Comparison of ENCODE assay signal across 12 cellular contexts in the genomic region with DNA sequence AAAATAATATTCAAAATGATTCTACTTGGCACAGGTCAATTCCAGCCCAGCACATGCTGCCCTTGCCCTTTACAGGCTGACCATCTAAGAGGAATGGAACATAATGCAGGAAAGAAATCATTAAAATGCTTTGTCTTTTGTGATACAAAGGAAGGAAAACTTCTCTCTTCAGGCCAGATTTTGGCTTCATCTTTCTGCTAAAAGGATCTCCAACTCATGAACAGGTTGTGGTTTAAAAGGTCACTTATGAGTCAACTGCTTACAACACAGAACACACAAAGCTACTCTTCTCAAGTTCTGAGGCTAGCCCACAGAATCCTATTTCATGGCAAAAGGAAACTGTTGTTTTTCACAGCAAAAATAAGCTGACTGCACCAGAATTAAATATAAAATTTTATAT.
DNase-seq lines count a peak whose midpoint lies in the region; ATAC-seq, FAIRE-seq and TF ChIP-seq lines count a peak whose summit lies in the region.
"Had no signal": no experiment of that assay in that cellular context is flagged by ENCODE, and none has a peak within 500 bp of the region (broad histone marks: within the 10 kb centered on the region; RNA-seq: fewer than 3 reads in every experiment).

No MANE protein-coding gene starts in this region.

- H3K9me3 ChIP-seq in SK-N-SH (no peaks in the 10 kb centered on the region), K562 (replicated peaks; ENCODE audit: control insufficient read depth, insufficient read depth, low read depth, low read length) (no peaks in the 10 kb centered on the region)
- no peaks in the 10 kb centered on the region for H3K9me3 ChIP-seq in CD4-positive, alpha-beta memory T cell (ENCODE audit: control insufficient read depth in 1 of 2, low read length in 2 of 2)

- ATAC-seq in SK-N-SH treated with all-trans-retinoic acid at 6 μM for 48 hours (no peak), HG03469 (IDR thresholded peaks at IDR 0.05; ENCODE audit: unreplicated experiment) (peak; percentile 85), K562 (no peak)
- ATAC-seq in stimulated activated naive B cell treated with anti-CD40 and anti-IgM and Interleukin-4, amounts not matched to agents 10 μg/mL and 1 μg/mL and 100 μg/mL, for 72 hours (replicated peaks): peak; percentile 56 to 64
- ATAC-seq: activated T-cell treated with anti-CD3 and anti-CD28 coated beads, Interleukin-2, amount 50 U/mL, for 4 hours had no signal

- H4K20me1 ChIP-seq in SK-N-SH (ENCODE audit: insufficient read depth): no peaks in the 10 kb centered on the region
- no peaks in the 10 kb centered on the region for H4K20me1 ChIP-seq in K562 (replicated peaks; ENCODE audit: control insufficient read depth, insufficient read depth, low read length)

- no peaks in the 10 kb centered on the region for H3K27me3 ChIP-seq in SK-N-SH (ENCODE audit: insufficient read depth)
- no peaks in the 10 kb centered on the region; a peak in 1 of 5 replicates for H3K27me3 ChIP-seq in K562 (ENCODE audit: control insufficient read depth in 2 of 2, insufficient read depth in 2 of 2, low read length in 2 of 2)
- H3K27me3 ChIP-seq in CD4-positive, alpha-beta memory T cell (ENCODE audit: insufficient read depth, low read length): no peaks in the 10 kb centered on the region

- H3K9me2 ChIP-seq in SK-N-SH: no peaks in the 10 kb centered on the region

- TF ChIP-seq CTCF in SK-N-SH (IDR thresholded peaks at IDR 0.05) (no peak), K562 (IDR thresholded peaks at IDR 0.05 in 2 of 3, conservative IDR thresholded peaks at IDR 0.05 in 1 of 3; ENCODE audit: insufficient read depth in 2 of 3, low read depth in 1 of 3, low read length in 3 of 3) (no peak)

- no TSS peak for BruUV-seq in K562 (replicated peaks; lab: Mats Ljungman, UMichigan)

- H3K4me2 ChIP-seq in SK-N-SH: no peak overlapping the region
- H3K4me2 ChIP-seq in K562 (ENCODE audit: insufficient read depth, low read length): no peak overlapping the region

- H3K4me3 ChIP-seq in SK-N-SH (ENCODE audit: low read depth in 2 of 2, low read length in 1 of 2) (no peak overlapping the region), K562 (no peak overlapping the region)
- H3K4me3 ChIP-seq in CD4-positive, alpha-beta memory T cell (ENCODE audit: low read length in 2 of 2): no peak overlapping the region

- TF ChIP-seq RAD21 in SK-N-SH (IDR thresholded peaks at IDR 0.05; ENCODE audit: low read length): no peak
- no peak for TF ChIP-seq RAD21 in K562 (CRISPR knock-in tag; conservative IDR thresholded peaks at IDR 0.05 in 1 of 2, IDR thresholded peaks at IDR 0.05 in 1 of 2)

- H3K27ac Mint-ChIP-seq in stimulated activated naive B cell treated with anti-CD40 and anti-IgM and Interleukin-4, amounts not matched to agents 10 μg/mL and 1 μg/mL and 100 μg/mL, for 72 hours: no peak overlapping the region
- H3K27ac Mint-ChIP-seq in CD4-positive, alpha-beta memory T cell: no peak overlapping the region

- H3K27me3 Mint-ChIP-seq in stimulated activated naive B cell treated with anti-CD40 and anti-IgM and Interleukin-4, amounts not matched to agents 10 μg/mL and 1 μg/mL and 100 μg/mL, for 72 hours: no peaks in the 10 kb centered on the region
- no peaks in the 10 kb centered on the region for H3K27me3 Mint-ChIP-seq in CD4-positive, alpha-beta memory T cell

- peaks cover 0 to 27% of the 10 kb centered on the region in 2 experiments; a peak in 2 of 4 replicates for H3K4me1 ChIP-seq in SK-N-SH (ENCODE audit: control insufficient read depth in 1 of 2, insufficient read depth in 2 of 2, low read depth in 1 of 2, low read length in 1 of 2)
- no peaks in the 10 kb centered on the region for H3K4me1 ChIP-seq in K562 (replicated peaks in 1 of 2; ENCODE audit: control insufficient read depth in 2 of 2, insufficient read depth in 2 of 2, low read length in 2 of 2)
- H3K4me1 ChIP-seq in CD4-positive, alpha-beta memory T cell (ENCODE audit: insufficient read depth, low read length): no peaks in the 10 kb centered on the region

- no peak for FAIRE-seq in K562 (lab: Jason Lieb, UNC)

- TF ChIP-seq EP300 in SK-N-SH (IDR thresholded peaks at IDR 0.05; ENCODE audit: borderline replicate concordance in 1 of 2, low read depth in 1 of 2, low read length in 1 of 2) (no peak), K562 (IDR thresholded peaks at IDR 0.05; ENCODE audit: low read length) (no peak)

- CTCF ChIA-PET in SK-N-SH (lab: Yijun Ruan, JAX): interaction anchor here (0.9 kb wide), 1 partner anchor 375 kb away, joined by 3 read pairs; no protein-coding TSS in a partner anchor
- CTCF ChIA-PET in K562 (lab: Yijun Ruan, JAX; ENCODE audit: low intra/inter-chr PET ratio): no interaction called here
- CTCF ChIA-PET in CD4-positive, alpha-beta memory T cell (lab: Charles Lee; ENCODE audit: partially characterized antibody): no interaction called here

- no peaks in the 10 kb centered on the region for H3K4me1 Mint-ChIP-seq in stimulated activated naive B cell treated with anti-CD40 and anti-IgM and Interleukin-4, amounts not matched to agents 10 μg/mL and 1 μg/mL and 100 μg/mL, for 72 hours
- no peaks in the 10 kb centered on the region for H3K4me1 Mint-ChIP-seq in CD4-positive, alpha-beta memory T cell

- H3K79me2 ChIP-seq in SK-N-SH (ENCODE audit: insufficient read depth) (no peaks in the 10 kb centered on the region), K562 (ENCODE audit: control insufficient read depth, insufficient read depth, low read length) (no peaks in the 10 kb centered on the region)

- no peak overlapping the region for H3K4me3 Mint-ChIP-seq in stimulated activated naive B cell treated with anti-CD40 and anti-IgM and Interleukin-4, amounts not matched to agents 10 μg/mL and 1 μg/mL and 100 μg/mL, for 72 hours
- no peak overlapping the region for H3K4me3 Mint-ChIP-seq in CD4-positive, alpha-beta memory T cell
- H3K4me3 Mint-ChIP-seq: activated T-cell treated with anti-CD3 and anti-CD28 coated beads, Interleukin-2, amount 50 U/mL, for 4 hours; mesothelial cell of epicardium had no signal

- intact Hi-C loops in K562 (cut with micrococcal nuclease): no loop called here
- intact Hi-C loops in CD4-positive, alpha-beta memory T cell (cut with micrococcal nuclease): no loop called here

- no peaks in the 10 kb centered on the region for H3F3A ChIP-seq in SK-N-SH (replicated peaks; ENCODE audit: insufficient read depth)

- H3K9ac ChIP-seq in SK-N-SH (no peak overlapping the region), K562 (ENCODE audit: insufficient read depth in 1 of 2, low read depth in 2 of 2, low read length in 2 of 2) (no peak overlapping the region)

- H3K27ac ChIP-seq in SK-N-SH (ENCODE audit: low read depth in 2 of 2, low read length in 1 of 2) (no peak overlapping the region), K562 (ENCODE audit: extremely low read depth, low read depth, low read length) (no peak overlapping the region)
- H3K27ac ChIP-seq in CD4-positive, alpha-beta memory T cell (ENCODE audit: low read depth, low read length): no peak overlapping the region

- no peak for TF ChIP-seq POLR2A in K562 (conservative IDR thresholded peaks at IDR 0.05)

- no peaks in the 10 kb centered on the region for H3K9me3 Mint-ChIP-seq in stimulated activated naive B cell treated with anti-CD40 and anti-IgM and Interleukin-4, amounts not matched to agents 10 μg/mL and 1 μg/mL and 100 μg/mL, for 72 hours
- no peaks in the 10 kb centered on the region for H3K9me3 Mint-ChIP-seq in CD4-positive, alpha-beta memory T cell
- H3K9me3 Mint-ChIP-seq: activated T-cell treated with anti-CD3 and anti-CD28 coated beads, Interleukin-2, amount 50 U/mL, for 4 hours; mesothelial cell of epicardium had no signal

- H2AFZ ChIP-seq in SK-N-SH (ENCODE audit: low read depth): no peak overlapping the region
- no peak overlapping the region for H2AFZ ChIP-seq in K562 (ENCODE audit: low read depth, low read length)

- H3K36me3 ChIP-seq in SK-N-SH (replicated peaks in 1 of 2; ENCODE audit: control insufficient read depth in 1 of 2, insufficient read depth in 2 of 2, low read length in 1 of 2) (no peaks in the 10 kb centered on the region), K562 (ENCODE audit: control insufficient read depth, insufficient read depth, low read length) (no peaks in the 10 kb centered on the region)
- no peaks in the 10 kb centered on the region for H3K36me3 ChIP-seq in CD4-positive, alpha-beta memory T cell (ENCODE audit: insufficient read depth, low read length)

- no peaks in the 10 kb centered on the region for H3K9me1 ChIP-seq in K562 (ENCODE audit: control insufficient read depth, insufficient read depth, low read length)

- POLR2A ChIA-PET in SK-N-SH (lab: Yijun Ruan, JAX): no interaction called here
- POLR2A ChIA-PET in K562 (lab: Yijun Ruan, JAX): no interaction called here
- POLR2A ChIA-PET in CD4-positive, alpha-beta memory T cell (lab: Charles Lee; ENCODE audit: partially characterized antibody): no interaction called here

- no peaks in the 10 kb centered on the region for H3K36me3 Mint-ChIP-seq in stimulated activated naive B cell treated with anti-CD40 and anti-IgM and Interleukin-4, amounts not matched to agents 10 μg/mL and 1 μg/mL and 100 μg/mL, for 72 hours
- no peaks in the 10 kb centered on the region for H3K36me3 Mint-ChIP-seq in CD4-positive, alpha-beta memory T cell
- H3K36me3 Mint-ChIP-seq: mesothelial cell of epicardium had no signal

- in situ Hi-C loops in K562 (cut with MboI): no loop called here

- DNase-seq in SK-N-SH: no peak
- DNase-seq in K562 (ENCODE audit: extremely low read depth in 1 of 4, low spot score in 3 of 4): no peak
- no peak for DNase-seq in stimulated activated naive B cell treated with anti-CD40 and anti-IgM and Interleukin-4, amounts not matched to agents 10 μg/mL and 1 μg/mL and 100 μg/mL, for 72 hours
- DNase-seq in CD4-positive, alpha-beta memory T cell: no peak
- DNase-seq in NOMO-1 (lab: John Stamatoyannopoulos, UW; ENCODE audit: unreplicated experiment in 2 of 2): no peak
- DNase-seq in activated gamma-delta T cell (lab: John Stamatoyannopoulos, UW): no peak
- DNase-seq: activated T-cell treated with anti-CD3 and anti-CD28 coated beads, Interleukin-2, amount 50 U/mL, for 4 hours; NCI-H187; stimulated activated CD4-positive, alpha-beta T cell treated with anti-CD3 and anti-CD28 coated beads, Interleukin-12 subunit alpha, Interleukin-12 subunit beta, amount 100 ng/mL, for 4 hours had no signal

TF ChIP-seq in SK-N-SH, 30 proteins besides CTCF, POLR2A, EP300 and RAD21 (continues in another document):
- TF ChIP-seq ELF1 (IDR thresholded peaks at IDR 0.05): no peak
- no peak for TF ChIP-seq POLR2AphosphoS5 (IDR thresholded peaks at IDR 0.05; ENCODE audit: low read depth, low read length)

TF ChIP-seq in SK-N-SH treated with all-trans-retinoic acid at 6 μM for 48 hours, 23 proteins besides CTCF, POLR2A, EP300 and RAD21 (continues in another document):
- no peak for TF ChIP-seq ZFP30 (CRISPR knock-in tag; IDR thresholded peaks at IDR 0.05)

TF ChIP-seq in K562, 482 proteins besides CTCF, POLR2A, EP300 and RAD21 (continues in another document):
- TF ChIP-seq ZNF143 (CRISPR knock-in tag; IDR thresholded peaks at IDR 0.05) (no peak), SMAD2 (IDR thresholded peaks at IDR 0.05; ENCODE audit: low read depth, low read length) (no peak), SRSF1 (IDR thresholded peaks at IDR 0.05; ENCODE audit: low read depth, low read length) (no peak), ZNF133 (CRISPR knock-in tag; IDR thresholded peaks at IDR 0.05) (no peak), ZKSCAN3 (CRISPR knock-in tag; IDR thresholded peaks at IDR 0.05) (0 out of 2 replicates have a peak, but pooled peaks have one; percentile 49), MTA2 (IDR thresholded peaks at IDR 0.05; ENCODE audit: low read depth) (no peak)

Comparison
In these comparisons a context has a peak if more than half of its experiments do, and no peak if none do; other contexts are left out.
1. ATAC-seq: peak in HG03469 (single experiment) and stimulated activated naive B cell treated with anti-CD40 and anti-IgM and Interleukin-4, amounts not matched to agents 10 μg/mL and 1 μg/mL and 100 μg/mL, for 72 hours (2 of 2); none in SK-N-SH treated with all-trans-retinoic acid at 6 μM for 48 hours (single experiment) and K562 (single experiment).